Comparison of ENCODE assay signal across 13 cellular contexts in genomic region chr11:61164610-61165424, GRCh38. TPM values are rescaled to one million over a fixed set of nuclear protein-coding genes. Genes with fewer than 3 reads are reported as not detected.
DNase-seq lines count a peak whose midpoint lies in the region; ATAC-seq and TF ChIP-seq lines count a peak whose summit lies in the region.
"Had no signal": no experiment of that assay in that cellular context is flagged by ENCODE, and none has a peak within 500 bp of the region (broad histone marks: within the 10 kb centered on the region; RNA-seq: fewer than 3 reads in every experiment).

No MANE protein-coding gene starts in this region.

- intact Hi-C loops in upper lobe of right lung (cut with DNase I), result no loop called here

- H3K4me3 Mint-ChIP-seq in stimulated activated naive CD8-positive, alpha-beta T cell treated with anti-CD3 and anti-CD28 coated beads, Interleukin-15, Interleukin-2, amounts not matched to agents 100 ng/mL and 50 ng/mL, for 24 hours, result peak overlapping the region; percentile 27
- H3K4me3 Mint-ChIP-seq in glutamatergic neuron (ENCODE audit: unreplicated experiment), result peak overlapping the region; percentile 22
- H3K4me3 Mint-ChIP-seq: activated CD4-positive, alpha-beta T cell treated with anti-CD3 and anti-CD28 coated beads, Interleukin-2, amount 10 ng/mL, durations not matched to agents 7 days and 5 days had no signal

- no peak for TF ChIP-seq CTCF in glutamatergic neuron (IDR thresholded peaks at IDR 0.05; ENCODE audit: partially characterized antibody, unreplicated experiment)
- no peak for TF ChIP-seq CTCF in upper lobe of right lung (IDR thresholded peaks at IDR 0.05)

- H3K27ac Mint-ChIP-seq in stimulated activated naive CD8-positive, alpha-beta T cell treated with anti-CD3 and anti-CD28 coated beads, Interleukin-15, Interleukin-2, amounts not matched to agents 100 ng/mL and 50 ng/mL, for 24 hours, result peak overlapping the region; percentile 86
- peak overlapping the region; percentile 71 for H3K27ac Mint-ChIP-seq in glutamatergic neuron (ENCODE audit: unreplicated experiment)
- H3K27ac Mint-ChIP-seq: activated CD4-positive, alpha-beta T cell treated with anti-CD3 and anti-CD28 coated beads, Interleukin-2, amount 10 ng/mL, durations not matched to agents 7 days and 5 days had no signal

- peak overlapping the region; percentile 55 for H3K27ac ChIP-seq in upper lobe of right lung
- H3K27ac ChIP-seq: brain microvascular endothelial cell had no signal

- no peaks in the 10 kb centered on the region for H3K36me3 Mint-ChIP-seq in stimulated activated naive CD8-positive, alpha-beta T cell treated with anti-CD3 and anti-CD28 coated beads, Interleukin-15, Interleukin-2, amounts not matched to agents 100 ng/mL and 50 ng/mL, for 24 hours (ENCODE audit: low read depth)
- no peaks in the 10 kb centered on the region for H3K36me3 Mint-ChIP-seq in glutamatergic neuron (ENCODE audit: unreplicated experiment)

- no peaks in the 10 kb centered on the region for H3K9me3 ChIP-seq in upper lobe of right lung
- H3K9me3 ChIP-seq: Peyer's patch had no signal

- H3K9me3 Mint-ChIP-seq in stimulated activated naive CD8-positive, alpha-beta T cell treated with anti-CD3 and anti-CD28 coated beads, Interleukin-15, Interleukin-2, amounts not matched to agents 100 ng/mL and 50 ng/mL, for 24 hours, result no peaks in the 10 kb centered on the region
- H3K9me3 Mint-ChIP-seq in glutamatergic neuron (ENCODE audit: unreplicated experiment), result peaks cover 8% of the 10 kb centered on the region
- H3K9me3 Mint-ChIP-seq: activated CD4-positive, alpha-beta T cell treated with anti-CD3 and anti-CD28 coated beads, Interleukin-2, amount 10 ng/mL, durations not matched to agents 7 days and 5 days had no signal

- DNase-seq in stimulated activated naive CD8-positive, alpha-beta T cell treated with anti-CD3 and anti-CD28 coated beads, Interleukin-15, Interleukin-2, amounts not matched to agents 100 U/mL and 50 U/mL, for 24 hours, result no peak
- peak; percentile 69 for DNase-seq in NOMO-1 treated with DMSO at 0.1 percent for 48 hours (lab: John Stamatoyannopoulos, UW; ENCODE audit: unreplicated experiment)
- DNase-seq in glutamatergic neuron, result no peak
- no peak for DNase-seq in upper lobe of right lung
- no peak for DNase-seq in stimulated activated naive CD4-positive, alpha-beta T cell treated with Interleukin-2 at 50 U/mL for 16 hours (lab: John Stamatoyannopoulos, UW)
- DNase-seq: activated CD4-positive, alpha-beta T cell treated with anti-CD3 and anti-CD28 coated beads, Interleukin-2, amount 10 ng/mL, durations not matched to agents 7 days and 5 days; brain microvascular endothelial cell; left cardiac atrium; right cardiac atrium had no signal

- no peak for ATAC-seq in stimulated activated naive CD8-positive, alpha-beta T cell treated with anti-CD3 and anti-CD28 coated beads, Interleukin-15, Interleukin-2, amounts not matched to agents 100 U/mL and 50 U/mL, for 24 hours
- ATAC-seq in upper lobe of right lung, result no peak
- no peak for ATAC-seq in GM18520 (IDR thresholded peaks at IDR 0.05; ENCODE audit: unreplicated experiment)
- no peak for ATAC-seq in SK-N-SH treated with all-trans-retinoic acid at 6 μM for 48 hours
- ATAC-seq: left cardiac atrium, right cardiac atrium had no signal

- peaks cover 60% of the 10 kb centered on the region for H3K4me1 Mint-ChIP-seq in stimulated activated naive CD8-positive, alpha-beta T cell treated with anti-CD3 and anti-CD28 coated beads, Interleukin-15, Interleukin-2, amounts not matched to agents 100 ng/mL and 50 ng/mL, for 24 hours (ENCODE audit: low read depth)
- peaks cover 12% of the 10 kb centered on the region for H3K4me1 Mint-ChIP-seq in glutamatergic neuron (ENCODE audit: low read depth, unreplicated experiment)

- H3K27me3 Mint-ChIP-seq in stimulated activated naive CD8-positive, alpha-beta T cell treated with anti-CD3 and anti-CD28 coated beads, Interleukin-15, Interleukin-2, amounts not matched to agents 100 ng/mL and 50 ng/mL, for 24 hours, result no peaks in the 10 kb centered on the region
- peaks cover 2% of the 10 kb centered on the region for H3K27me3 Mint-ChIP-seq in glutamatergic neuron (ENCODE audit: unreplicated experiment)
- H3K27me3 Mint-ChIP-seq: activated CD4-positive, alpha-beta T cell treated with anti-CD3 and anti-CD28 coated beads, Interleukin-2, amount 10 ng/mL, durations not matched to agents 7 days and 5 days had no signal

- no peak overlapping the region for H3K4me3 ChIP-seq in upper lobe of right lung
- H3K4me3 ChIP-seq: Peyer's patch had no signal

- no peaks in the 10 kb centered on the region for H3K36me3 ChIP-seq in upper lobe of right lung
- H3K36me3 ChIP-seq: brain microvascular endothelial cell, Peyer's patch had no signal

- no peaks in the 10 kb centered on the region for H3K27me3 ChIP-seq in upper lobe of right lung
- H3K27me3 ChIP-seq: brain microvascular endothelial cell, Peyer's patch had no signal

- H3K4me1 ChIP-seq in upper lobe of right lung, result peaks cover 7% of the 10 kb centered on the region

TF ChIP-seq in SK-N-SH treated with all-trans-retinoic acid at 6 μM for 48 hours, 23 proteins besides CTCF, POLR2A, EP300 and RAD21 (continues in another document):
- no peak for TF ChIP-seq ZNF565 (CRISPR knock-in tag; conservative IDR thresholded peaks at IDR 0.05; ENCODE audit: low read depth)
- no peak for TF ChIP-seq CREB5 (CRISPR knock-in tag; IDR thresholded peaks at IDR 0.05; ENCODE audit: low read depth)
- TF ChIP-seq CSDC2 (CRISPR knock-in tag; IDR thresholded peaks at IDR 0.05), result no peak
- no peak for TF ChIP-seq SNAI2 (CRISPR knock-in tag; IDR thresholded peaks at IDR 0.05)
- no peak for TF ChIP-seq BACH2 (CRISPR knock-in tag; IDR thresholded peaks at IDR 0.05; ENCODE audit: borderline replicate concordance)
- TF ChIP-seq ZNF8 (CRISPR knock-in tag; IDR thresholded peaks at IDR 0.05), result no peak
- TF ChIP-seq, protein P1, sequence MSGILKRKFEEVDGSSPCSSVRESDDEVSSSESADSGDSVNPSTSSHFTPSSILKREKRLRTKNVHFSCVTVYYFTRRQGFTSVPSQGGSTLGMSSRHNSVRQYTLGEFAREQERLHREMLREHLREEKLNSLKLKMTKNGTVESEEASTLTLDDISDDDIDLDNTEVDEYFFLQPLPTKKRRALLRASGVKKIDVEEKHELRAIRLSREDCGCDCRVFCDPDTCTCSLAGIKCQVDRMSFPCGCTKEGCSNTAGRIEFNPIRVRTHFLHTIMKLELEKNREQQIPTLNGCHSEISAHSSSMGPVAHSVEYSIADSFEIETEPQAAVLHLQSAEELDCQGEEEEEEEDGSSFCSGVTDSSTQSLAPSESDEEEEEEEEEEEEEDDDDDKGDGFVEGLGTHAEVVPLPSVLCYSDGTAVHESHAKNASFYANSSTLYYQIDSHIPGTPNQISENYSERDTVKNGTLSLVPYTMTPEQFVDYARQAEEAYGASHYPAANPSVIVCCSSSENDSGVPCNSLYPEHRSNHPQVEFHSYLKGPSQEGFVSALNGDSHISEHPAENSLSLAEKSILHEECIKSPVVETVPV (CRISPR knock-in tag; IDR thresholded peaks at IDR 0.05), result no peak
- TF ChIP-seq ARNTL (CRISPR knock-in tag; IDR thresholded peaks at IDR 0.05; ENCODE audit: borderline replicate concordance, low read depth), result no peak
- no peak for TF ChIP-seq OSR1 (CRISPR knock-in tag; IDR thresholded peaks at IDR 0.05)
- TF ChIP-seq PPARA (CRISPR knock-in tag; IDR thresholded peaks at IDR 0.05; ENCODE audit: borderline replicate concordance), result no peak
- TF ChIP-seq ESRRG (CRISPR knock-in tag; IDR thresholded peaks at IDR 0.05), result no peak
- TF ChIP-seq TOX (CRISPR knock-in tag; IDR thresholded peaks at IDR 0.05; ENCODE audit: borderline replicate concordance), result no peak
- TF ChIP-seq ZFP30 (CRISPR knock-in tag; IDR thresholded peaks at IDR 0.05), result no peak
- TF ChIP-seq ZNF70 (CRISPR knock-in tag; IDR thresholded peaks at IDR 0.05), result no peak
- no peak for TF ChIP-seq ISL1 (CRISPR knock-in tag; IDR thresholded peaks at IDR 0.05)
- TF ChIP-seq, protein P2, sequence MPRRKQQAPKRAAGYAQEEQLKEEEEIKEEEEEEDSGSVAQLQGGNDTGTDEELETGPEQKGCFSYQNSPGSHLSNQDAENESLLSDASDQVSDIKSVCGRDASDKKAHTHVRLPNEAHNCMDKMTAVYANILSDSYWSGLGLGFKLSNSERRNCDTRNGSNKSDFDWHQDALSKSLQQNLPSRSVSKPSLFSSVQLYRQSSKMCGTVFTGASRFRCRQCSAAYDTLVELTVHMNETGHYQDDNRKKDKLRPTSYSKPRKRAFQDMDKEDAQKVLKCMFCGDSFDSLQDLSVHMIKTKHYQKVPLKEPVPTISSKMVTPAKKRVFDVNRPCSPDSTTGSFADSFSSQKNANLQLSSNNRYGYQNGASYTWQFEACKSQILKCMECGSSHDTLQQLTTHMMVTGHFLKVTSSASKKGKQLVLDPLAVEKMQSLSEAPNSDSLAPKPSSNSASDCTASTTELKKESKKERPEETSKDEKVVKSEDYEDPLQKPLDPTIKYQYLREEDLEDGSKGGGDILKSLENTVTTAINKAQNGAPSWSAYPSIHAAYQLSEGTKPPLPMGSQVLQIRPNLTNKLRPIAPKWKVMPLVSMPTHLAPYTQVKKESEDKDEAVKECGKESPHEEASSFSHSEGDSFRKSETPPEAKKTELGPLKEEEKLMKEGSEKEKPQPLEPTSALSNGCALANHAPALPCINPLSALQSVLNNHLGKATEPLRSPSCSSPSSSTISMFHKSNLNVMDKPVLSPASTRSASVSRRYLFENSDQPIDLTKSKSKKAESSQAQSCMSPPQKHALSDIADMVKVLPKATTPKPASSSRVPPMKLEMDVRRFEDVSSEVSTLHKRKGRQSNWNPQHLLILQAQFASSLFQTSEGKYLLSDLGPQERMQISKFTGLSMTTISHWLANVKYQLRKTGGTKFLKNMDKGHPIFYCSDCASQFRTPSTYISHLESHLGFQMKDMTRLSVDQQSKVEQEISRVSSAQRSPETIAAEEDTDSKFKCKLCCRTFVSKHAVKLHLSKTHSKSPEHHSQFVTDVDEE (CRISPR knock-in tag; IDR thresholded peaks at IDR 0.05), result no peak

RNA-seq across cellular contexts. Expression of gene VPS37C, which starts 3.6 kb away (rescaled TPM):
- total RNA-seq in glutamatergic neuron (ENCODE audit: unreplicated experiment) (27.1 TPM), upper lobe of right lung (30.2 TPM)

RNA-seq across cellular contexts. Expression of gene PGA3, which starts 38.5 kb away (rescaled TPM):
- total RNA-seq in glutamatergic neuron (ENCODE audit: unreplicated experiment) (not detected), upper lobe of right lung (not detected)
- total RNA-seq: activated CD4-positive, alpha-beta T cell treated with anti-CD3 and anti-CD28 coated beads, Interleukin-2, amount 10 ng/mL, durations not matched to agents 7 days and 5 days; Peyer's patch had no signal

RNA-seq across cellular contexts. Expression of gene PGA4, which starts 57.3 kb away (rescaled TPM):
- total RNA-seq in glutamatergic neuron (ENCODE audit: unreplicated experiment) (not detected), upper lobe of right lung (0.67 TPM)
- total RNA-seq: activated CD4-positive, alpha-beta T cell treated with anti-CD3 and anti-CD28 coated beads, Interleukin-2, amount 10 ng/mL, durations not matched to agents 7 days and 5 days; Peyer's patch had no signal
